In the genomic region with DNA sequence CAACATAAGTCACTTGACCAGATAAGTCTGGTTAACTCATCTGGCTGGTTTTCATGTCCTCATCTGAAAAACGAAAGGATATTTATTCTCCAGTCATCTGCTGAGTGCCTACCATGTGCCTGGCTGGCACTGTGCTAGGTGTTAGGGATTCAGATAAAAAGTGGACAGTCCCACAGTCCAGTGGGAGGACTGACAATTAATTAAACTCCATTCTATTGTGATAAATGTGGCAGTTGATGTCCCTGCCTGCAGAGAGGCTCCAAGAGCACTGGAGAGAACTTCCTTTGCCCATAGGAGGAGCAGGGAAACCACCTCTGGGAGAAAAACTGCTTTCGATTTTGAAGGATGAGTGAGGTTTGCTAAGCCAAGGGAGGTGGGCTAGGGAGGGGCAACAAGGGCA, we compare ENCODE assay signal across 10 cellular contexts. TPM values are rescaled to one million over a fixed set of nuclear protein-coding genes. Genes with fewer than 3 reads are reported as not detected.
DNase-seq lines count a peak whose midpoint lies in the region; ATAC-seq and TF ChIP-seq lines count a peak whose summit lies in the region.
"Had no signal": no experiment of that assay in that cellular context is flagged by ENCODE, and none has a peak within 500 bp of the region (broad histone marks: within the 10 kb centered on the region; RNA-seq: fewer than 3 reads in every experiment).

No MANE protein-coding gene starts in this region.

- no peak for TF ChIP-seq CTCF in ascending aorta (IDR thresholded peaks at IDR 0.05)

- peaks cover 96% of the 10 kb centered on the region for H3K4me1 Mint-ChIP-seq in activated T-cell treated with anti-CD3 and anti-CD28 coated beads, Interleukin-2, amount 50 U/mL, for 24 hours (ENCODE audit: low read depth)
- H3K4me1 Mint-ChIP-seq in T-helper 17 cell, result peaks cover 61% of the 10 kb centered on the region
- peaks cover 68 to 97% of the 10 kb centered on the region in 2 donors for H3K4me1 Mint-ChIP-seq in stimulated activated naive B cell treated with anti-CD40 and anti-IgM and Interleukin-4, amounts not matched to agents 10 μg/mL and 1 μg/mL and 100 μg/mL, for 72 hours

- DNase-seq in activated T-cell treated with anti-CD3 and anti-CD28 coated beads, Interleukin-2, amount 50 U/mL, for 24 hours, result no peak
- DNase-seq in activated T-cell treated with anti-CD3 and anti-CD28 coated beads, Interleukin-2, amount 50 U/mL, for 1 hour, result no peak
- DNase-seq in T-helper 17 cell (no peak), left cardiac atrium (peak; percentile 34), KBM-7 (no peak), ascending aorta (ENCODE audit: low spot score in 2 of 2) (no peak)
- no peak for DNase-seq in stimulated activated naive B cell treated with anti-CD40 and anti-IgM and Interleukin-4, amounts not matched to agents 10 μg/mL and 1 μg/mL and 100 μg/mL, for 72 hours
- DNase-seq: hypothalamus, NCI-H1105 treated with DMSO at 0.1 percent for 48 hours had no signal

- no peaks in the 10 kb centered on the region for H3K9me3 ChIP-seq in T-helper 17 cell (ENCODE audit: control insufficient read depth, low read length, poor library complexity, severe bottlenecking)
- H3K9me3 ChIP-seq in ascending aorta, result no peaks in the 10 kb centered on the region

- H3K27me3 Mint-ChIP-seq in activated T-cell treated with anti-CD3 and anti-CD28 coated beads, Interleukin-2, amount 50 U/mL, for 24 hours, result no peaks in the 10 kb centered on the region
- no peaks in the 10 kb centered on the region for H3K27me3 Mint-ChIP-seq in T-helper 17 cell
- H3K27me3 Mint-ChIP-seq in stimulated activated naive B cell treated with anti-CD40 and anti-IgM and Interleukin-4, amounts not matched to agents 10 μg/mL and 1 μg/mL and 100 μg/mL, for 72 hours, result no peaks in the 10 kb centered on the region

- ATAC-seq in T-helper 17 cell (no peak), left cardiac atrium (peak; percentile 16 to 28), GM21515 (IDR thresholded peaks at IDR 0.05; ENCODE audit: unreplicated experiment) (no peak)
- no peak for ATAC-seq in stimulated activated naive B cell treated with anti-CD40 and anti-IgM and Interleukin-4, amounts not matched to agents 10 μg/mL and 1 μg/mL and 100 μg/mL, for 72 hours (replicated peaks)

- in situ Hi-C loops in KBM-7 (cut with MboI; ENCODE audit: low pct_unique_long_range_greater_than_20kb, low sequenced_read_pairs), result no loop called here

- no peak overlapping the region for H3K4me3 ChIP-seq in ascending aorta

- no peaks in the 10 kb centered on the region for H3K27me3 ChIP-seq in ascending aorta

- peak overlapping the region; percentile 54 for H3K4me3 Mint-ChIP-seq in activated T-cell treated with anti-CD3 and anti-CD28 coated beads, Interleukin-2, amount 50 U/mL, for 24 hours
- peak overlapping the region; percentile 98 for H3K4me3 Mint-ChIP-seq in T-helper 17 cell
- H3K4me3 Mint-ChIP-seq in stimulated activated naive B cell treated with anti-CD40 and anti-IgM and Interleukin-4, amounts not matched to agents 10 μg/mL and 1 μg/mL and 100 μg/mL, for 72 hours, result peak overlapping the region; percentile 28 to 39

- H3K27ac ChIP-seq in ascending aorta, result no peak overlapping the region

- no peaks in the 10 kb centered on the region for H3K9me3 Mint-ChIP-seq in activated T-cell treated with anti-CD3 and anti-CD28 coated beads, Interleukin-2, amount 50 U/mL, for 24 hours
- H3K9me3 Mint-ChIP-seq in stimulated activated naive B cell treated with anti-CD40 and anti-IgM and Interleukin-4, amounts not matched to agents 10 μg/mL and 1 μg/mL and 100 μg/mL, for 72 hours, result no peaks in the 10 kb centered on the region

- H3K4me1 ChIP-seq in ascending aorta, result peaks cover 0 to 19% of the 10 kb centered on the region in 2 donors

- peak overlapping the region; percentile 88 for H3K27ac Mint-ChIP-seq in activated T-cell treated with anti-CD3 and anti-CD28 coated beads, Interleukin-2, amount 50 U/mL, for 24 hours
- peak overlapping the region; percentile 95 for H3K27ac Mint-ChIP-seq in T-helper 17 cell
- H3K27ac Mint-ChIP-seq in stimulated activated naive B cell treated with anti-CD40 and anti-IgM and Interleukin-4, amounts not matched to agents 10 μg/mL and 1 μg/mL and 100 μg/mL, for 72 hours, result peak overlapping the region; percentile 93

- H3K36me3 ChIP-seq in ascending aorta, result no peaks in the 10 kb centered on the region

- intact Hi-C loops in left cardiac atrium (cut with DNase I) (no loop called here), ascending aorta (cut with DNase I) (no loop called here)

- peaks cover 5% of the 10 kb centered on the region for H3K36me3 Mint-ChIP-seq in activated T-cell treated with anti-CD3 and anti-CD28 coated beads, Interleukin-2, amount 50 U/mL, for 24 hours (ENCODE audit: low read depth)
- H3K36me3 Mint-ChIP-seq in T-helper 17 cell (ENCODE audit: low read depth), result peaks cover 8% of the 10 kb centered on the region
- H3K36me3 Mint-ChIP-seq in stimulated activated naive B cell treated with anti-CD40 and anti-IgM and Interleukin-4, amounts not matched to agents 10 μg/mL and 1 μg/mL and 100 μg/mL, for 72 hours, result peaks cover 5 to 20% of the 10 kb centered on the region in 2 donors

RNA-seq across cellular contexts. Expression of gene NUAK2, which starts 5.4 kb away (rescaled TPM):
- total RNA-seq in T-helper 17 cell (1 to 10 TPM; 5.1 to 8.6 TPM), left cardiac atrium (1 to 10 TPM; 1.2 to 1.4 TPM), ascending aorta (0.85 TPM)

RNA-seq across cellular contexts. Expression of gene KLHDC8A, which starts 40.5 kb away (rescaled TPM):
- total RNA-seq in T-helper 17 cell (not detected), left cardiac atrium (under 1 TPM; 0.31 to 0.53 TPM), ascending aorta (not detected)

Comparison
In these comparisons a context has a peak if more than half of its experiments do, and no peak if none do; other contexts are left out.
1. H3K4me3 Mint-ChIP-seq: peak in every context shown above with its lines; median percentile 98 in T-helper 17 cell; 54 in activated T-cell treated with anti-CD3 and anti-CD28 coated beads, Interleukin-2, amount 50 U/mL, for 24 hours; 34 in stimulated activated naive B cell treated with anti-CD40 and anti-IgM and Interleukin-4, amounts not matched to agents 10 μg/mL and 1 μg/mL and 100 μg/mL, for 72 hours.
2. ATAC-seq: peak in left cardiac atrium (2 of 2); none in T-helper 17 cell (single experiment), stimulated activated naive B cell treated with anti-CD40 and anti-IgM and Interleukin-4, amounts not matched to agents 10 μg/mL and 1 μg/mL and 100 μg/mL, for 72 hours (0 of 2) and GM21515 (single experiment).
3. Peak in every context shown above with its lines, with median percentiles within 50 percentile points of each other: H3K27ac Mint-ChIP-seq.